ENCODE assay signal across 30 cellular contexts in genomic region chr11:102633385-102634026, GRCh38. TPM values are rescaled to one million over a fixed set of nuclear protein-coding genes. Genes with fewer than 3 reads are reported as not detected.
DNase-seq lines count a peak whose midpoint lies in the region; ATAC-seq, FAIRE-seq and TF ChIP-seq lines count a peak whose summit lies in the region.
"Had no signal": no experiment of that assay in that cellular context is flagged by ENCODE, and none has a peak within 500 bp of the region (broad histone marks: within the 10 kb centered on the region; RNA-seq: fewer than 3 reads in every experiment).

No MANE protein-coding gene starts in this region.

- POLR2A ChIA-PET in GM12878 (lab: Charles Lee), result interaction anchor here (0.9 kb wide), 1 partner anchor 12 kb away, joined by 4 read pairs; no protein-coding TSS in a partner anchor

- H3K4me2 ChIP-seq in GM12878 (ENCODE audit: control insufficient read depth, insufficient read depth), result no peak overlapping the region
- H3K4me2 ChIP-seq: KMS-11 had no signal

- H3K27ac ChIP-seq in GM12878 (ENCODE audit: control insufficient read depth, insufficient read depth), result no peak overlapping the region
- H3K27ac ChIP-seq: KMS-11, Peyer's patch, SK-N-MC had no signal

- no peak for TF ChIP-seq RAD21 in GM12878 (IDR thresholded peaks at IDR 0.05; ENCODE audit: insufficient read depth, low read depth, low read length)

- no peaks in the 10 kb centered on the region for H3K4me1 ChIP-seq in GM12878 (ENCODE audit: control insufficient read depth, insufficient read depth, low read length)
- H3K4me1 ChIP-seq: BE2C had no signal

- DNase-seq in NB4 (ENCODE audit: low read depth), result peak; percentile 63
- no peak for DNase-seq in GM12878 (ENCODE audit: low read depth, low spot score)
- no peak for DNase-seq in activated T-helper 1 cell treated with anti-CD3 and anti-CD28 coated beads, Interleukin-12 subunit alpha, Interleukin-12 subunit beta, Interleukin-2, Interleukin-4 antibody, amounts not matched to agents 30 ng/mL and 10 ng/mL and 1 ng/mL, durations not matched to agents 14 hours and 24 hours and 36 hours (ENCODE audit: low spot score)
- DNase-seq in SIG-M5 (lab: John Stamatoyannopoulos, UW), result no peak
- no peak for DNase-seq in cerebellar cortex (ENCODE audit: low spot score)
- DNase-seq: 8988T; ACHN; BE2C; CD8-positive, alpha-beta memory T cell; DMS 273 treated with DMSO at 0.1 percent for 48 hours; DMS79; EL; GDM1; HCEC 1CT; IMR-90; NCI-H2029; NCI-H446; NCI-H524 treated with DMSO at 0.1 percent for 48 hours; NCI-H774; Peyer's patch; SHP77 treated with DMSO at 0.1 percent for 48 hours had no signal

- no peak for TF ChIP-seq EP300 in GM12878 (IDR thresholded peaks at IDR 0.05; ENCODE audit: borderline replicate concordance in 1 of 2, control insufficient read depth in 1 of 2, low read depth in 2 of 2, low read length in 2 of 2)

- H3K36me3 Mint-ChIP-seq in activated T-helper 1 cell treated with anti-CD3 and anti-CD28 coated beads, Interleukin-12 subunit alpha, Interleukin-12 subunit beta, Interleukin-2, Interleukin-4 antibody, amounts not matched to agents 30 ng/mL and 10 ng/mL and 1 ng/mL, durations not matched to agents 14 hours and 24 hours and 36 hours (ENCODE audit: low read depth), result no peaks in the 10 kb centered on the region
- H3K36me3 Mint-ChIP-seq: CD14-positive monocyte; CD8-positive, alpha-beta memory T cell had no signal

- SMC1A ChIA-PET in GM12878 (lab: Charles Lee; ENCODE audit: uncharacterized antibody, unreplicated experiment), result interaction anchor here (1.1 to 1.6 kb wide), 2 partner anchors 10 to 13 kb away, joined by 4 to 5 read pairs; no protein-coding TSS in a partner anchor

- H3K9me3 Mint-ChIP-seq in activated T-helper 1 cell treated with anti-CD3 and anti-CD28 coated beads, Interleukin-12 subunit alpha, Interleukin-12 subunit beta, Interleukin-2, Interleukin-4 antibody, amounts not matched to agents 30 ng/mL and 10 ng/mL and 1 ng/mL, durations not matched to agents 14 hours and 24 hours and 36 hours, result no peaks in the 10 kb centered on the region
- H3K9me3 Mint-ChIP-seq: CD8-positive, alpha-beta memory T cell had no signal

- no peak overlapping the region for H3K4me3 Mint-ChIP-seq in activated T-helper 1 cell treated with anti-CD3 and anti-CD28 coated beads, Interleukin-12 subunit alpha, Interleukin-12 subunit beta, Interleukin-2, Interleukin-4 antibody, amounts not matched to agents 30 ng/mL and 10 ng/mL and 1 ng/mL, durations not matched to agents 14 hours and 24 hours and 36 hours
- H3K4me3 Mint-ChIP-seq: CD14-positive monocyte; CD8-positive, alpha-beta memory T cell had no signal

- peaks cover 11% of the 10 kb centered on the region for H3K27me3 Mint-ChIP-seq in activated T-helper 1 cell treated with anti-CD3 and anti-CD28 coated beads, Interleukin-12 subunit alpha, Interleukin-12 subunit beta, Interleukin-2, Interleukin-4 antibody, amounts not matched to agents 30 ng/mL and 10 ng/mL and 1 ng/mL, durations not matched to agents 14 hours and 24 hours and 36 hours (ENCODE audit: insufficient read depth)

- H3K4me1 Mint-ChIP-seq in activated T-helper 1 cell treated with anti-CD3 and anti-CD28 coated beads, Interleukin-12 subunit alpha, Interleukin-12 subunit beta, Interleukin-2, Interleukin-4 antibody, amounts not matched to agents 30 ng/mL and 10 ng/mL and 1 ng/mL, durations not matched to agents 14 hours and 24 hours and 36 hours (ENCODE audit: low read depth), result no peaks in the 10 kb centered on the region
- H3K4me1 Mint-ChIP-seq: CD8-positive, alpha-beta memory T cell had no signal

- no peaks in the 10 kb centered on the region for H3K79me2 ChIP-seq in GM12878 (ENCODE audit: control insufficient read depth, insufficient read depth, low read length)

- H3K9ac ChIP-seq in GM12878 (ENCODE audit: control insufficient read depth, insufficient read depth, low read length), result no peak overlapping the region
- H3K9ac ChIP-seq: KMS-11 had no signal

- no peaks in the 10 kb centered on the region for H3K9me3 ChIP-seq in GM12878 (replicated peaks; ENCODE audit: control insufficient read depth, insufficient read depth, low read length)
- H3K9me3 ChIP-seq: BE2C, Peyer's patch had no signal

- in situ Hi-C loops in GM12878 (cut with MboI), result no loop called here

- ATAC-seq in GM18498 (IDR thresholded peaks at IDR 0.05; ENCODE audit: unreplicated experiment) (peak; percentile 50), HG03175 (IDR thresholded peaks at IDR 0.05; ENCODE audit: unreplicated experiment) (peak; percentile 52), GM12878 (peak; percentile 59), GM19023 (IDR thresholded peaks at IDR 0.05; ENCODE audit: unreplicated experiment) (no peak)

- no peak overlapping the region for H3K27ac Mint-ChIP-seq in activated T-helper 1 cell treated with anti-CD3 and anti-CD28 coated beads, Interleukin-12 subunit alpha, Interleukin-12 subunit beta, Interleukin-2, Interleukin-4 antibody, amounts not matched to agents 30 ng/mL and 10 ng/mL and 1 ng/mL, durations not matched to agents 14 hours and 24 hours and 36 hours
- H3K27ac Mint-ChIP-seq: CD14-positive monocyte; CD8-positive, alpha-beta memory T cell had no signal

- H4K20me1 ChIP-seq in GM12878 (ENCODE audit: control insufficient read depth, insufficient read depth), result no peaks in the 10 kb centered on the region

- TF ChIP-seq POLR2A in NB4 (IDR thresholded peaks at IDR 0.05; ENCODE audit: extremely low read depth, insufficient read length), result no peak
- no peak for TF ChIP-seq POLR2A in GM12878 (IDR thresholded peaks at IDR 0.05; ENCODE audit: low read depth, low read length)

- no TSS peak for BruUV-seq in GM12878 (replicated peaks; lab: Mats Ljungman, UMichigan)

- RAD21 ChIA-PET in GM12878 (lab: Charles Lee; ENCODE audit: unreplicated experiment), result no interaction called here

- H3K27me3 ChIP-seq in GM12878 (replicated peaks in 1 of 2; ENCODE audit: control insufficient read depth in 2 of 2, insufficient read depth in 2 of 2, low read length in 1 of 2), result no peaks in the 10 kb centered on the region; a peak in 2 of 4 replicates
- H3K27me3 ChIP-seq: Peyer's patch had no signal

- intact Hi-C loops in GM12878 (cut with micrococcal nuclease; ENCODE audit: unreplicated experiment), result no loop called here
- intact Hi-C loops in activated T-helper 1 cell treated with anti-CD3 and anti-CD28 coated beads, Interleukin-12 subunit alpha, Interleukin-12 subunit beta, Interleukin-2, Interleukin-4 antibody, amounts not matched to agents 30 ng/mL and 10 ng/mL and 1 ng/mL, durations not matched to agents 14 hours and 24 hours and 36 hours (cut with micrococcal nuclease), result no loop called here

- CTCF ChIA-PET in GM12878 (lab: Yijun Ruan, JAX), result interaction anchor here (0.9 to 1.2 kb wide), 3 partner anchors 20 to 33 kb away, joined by 3 to 5 read pairs (median 3); no protein-coding TSS in a partner anchor

- WGBS in GM12878 (ENCODE audit: insufficient coverage, insufficient replicate concordance, low lambda C conversion rate, missing lambda C conversion rate), result 41% methylated on average over 6 of the region's 6 CpGs

- no peak overlapping the region for H2AFZ ChIP-seq in GM12878 (ENCODE audit: control insufficient read depth, low read depth, low read length)

- no peak for FAIRE-seq in GM12878 (lab: Jason Lieb, UNC)
- FAIRE-seq: GM12891, H1 had no signal

- H3K36me3 ChIP-seq in GM12878 (ENCODE audit: control insufficient read depth in 2 of 2, insufficient read depth in 2 of 2, low read length in 1 of 2), result no peaks in the 10 kb centered on the region
- H3K36me3 ChIP-seq: BE2C, Peyer's patch had no signal

- TF ChIP-seq CTCF in NB4 (IDR thresholded peaks at IDR 0.05; ENCODE audit: low read depth, low read length) (no peak), GM12878 (IDR thresholded peaks at IDR 0.05 in 2 of 3, conservative IDR thresholded peaks at IDR 0.05 in 1 of 3; ENCODE audit: control insufficient read depth in 2 of 3, extremely low read depth in 1 of 3, insufficient read depth in 1 of 3, low read depth in 3 of 3, low read length in 3 of 3) (no peak)

- no peak overlapping the region for H3K4me3 ChIP-seq in NB4 (ENCODE audit: low read depth, low read length)
- no peak overlapping the region for H3K4me3 ChIP-seq in GM12878
- H3K4me3 ChIP-seq: Peyer's patch, SK-N-MC had no signal

TF ChIP-seq in GM12878, 131 proteins besides CTCF, POLR2A, EP300 and RAD21 (continues in another document):
- TF ChIP-seq SUPT20H (IDR thresholded peaks at IDR 0.05; ENCODE audit: borderline replicate concordance, control insufficient read depth, low read depth, low read length), result no peak
- TF ChIP-seq SMC3 (IDR thresholded peaks at IDR 0.05; ENCODE audit: borderline replicate concordance, low read length), result no peak
- TF ChIP-seq MTA2 (IDR thresholded peaks at IDR 0.05; ENCODE audit: low read depth), result no peak
- no peak for TF ChIP-seq NR2F1 (conservative IDR thresholded peaks at IDR 0.05)

RNA-seq across cellular contexts. Expression of gene MMP20, which starts 8.4 kb away (rescaled TPM):
- not detected in 2 replicates for total RNA-seq in GM12878 (2013; cell fraction: nucleolus; rRNA removed)
- total RNA-seq in GM12878 (2014; rRNA removed) (0.05 and 0.11 TPM in 2 replicates), GM12878 (2014; rRNA removed; fragmentation: Illumina TruSeq; extraction: Trizol) (0.14 and 0.36 TPM in 2 replicates), GM12878 (2021) (0.13 and 0.18 TPM in 2 replicates)
- polyA plus RNA-seq in GM12878 (2011; ENCODE audit: low read depth), result not detected
- polyA plus RNA-seq in GM12878 (2011; rRNA removed) (0.57 and 2.6 TPM in 2 replicates), GM12878 (2014; fragmentation: Illumina TruSeq; extraction: Trizol) (0.11 and 0.19 TPM in 2 replicates), GM12878 (2014; fragmentation: Nextera tagmentation; extraction: Ambion mirVana) (under 1 TPM; 0.10 to 0.11 TPM), GM12878 (2014; rRNA removed) (0.11 and 0.24 TPM in 2 replicates), GM12878 (2016; fragmentation: Nextera tagmentation; extraction: Ambion mirVana) (not detected)
- polyA plus RNA-seq in GM12878 (2011; cell fraction: cytosol; rRNA removed), result 0.18 and 0.27 TPM in 2 replicates
- 0.19 and 0.49 TPM in 2 replicates for polyA plus RNA-seq in GM12878 (2011; cell fraction: nucleus; rRNA removed)
- not detected in 2 replicates for polyA plus RNA-seq in GM12878 (2012)
- 0.21 and 0.22 TPM in 2 replicates for polyA minus RNA-seq in GM12878 (2011; rRNA and poly(A)+ RNA removed)
- 2.7 TPM in 1 of 2 replicates, not detected in the other for polyA minus RNA-seq in GM12878 (2011; cell fraction: cytosol; rRNA and poly(A)+ RNA removed)
- not detected in 2 replicates for polyA minus RNA-seq in GM12878 (2011; cell fraction: nucleus; rRNA and poly(A)+ RNA removed)
- total RNA-seq in activated T-helper 1 cell treated with anti-CD3 and anti-CD28 coated beads, Interleukin-12 subunit alpha, Interleukin-12 subunit beta, Interleukin-2, Interleukin-4 antibody, amounts not matched to agents 30 ng/mL and 10 ng/mL and 1 ng/mL, durations not matched to agents 14 hours and 24 hours and 36 hours, result not detected in 2 replicates
- total RNA-seq: CD8-positive, alpha-beta memory T cell; H1; IMR-90; Peyer's patch; T-helper 1 cell treated with Interleukin-12 subunit alpha and Interleukin-12 subunit beta and Interleukin-4 antibody, amounts not matched to agents 30 ng/mL and 1 ng/mL, for 36 hours had no signal
- polyA plus RNA-seq: CD14-positive monocyte; CD8-positive, alpha-beta memory T cell; H1; IMR-90 had no signal
